6 cellular contexts compared by ENCODE assay signal in genomic region chr13:107003911-107004310, GRCh38.
"Had no signal": no experiment of that assay in that cellular context is flagged by ENCODE, and none has a peak within 500 bp of the region (broad histone marks: within the 10 kb centered on the region; RNA-seq: fewer than 3 reads in every experiment).

No MANE protein-coding gene starts in this region.

- DNase-seq: H9, HCEC 1CT, IMR-90, KG1 had no signal

- ATAC-seq: GM23338, K562 had no signal

- H2AFZ ChIP-seq: GM23338 had no signal

- H3K4me2 ChIP-seq: GM23338 had no signal

- H3K4me3 ChIP-seq: GM23338, K562 had no signal
